ENCODE assay signal across 8 cellular contexts in the genomic region with DNA sequence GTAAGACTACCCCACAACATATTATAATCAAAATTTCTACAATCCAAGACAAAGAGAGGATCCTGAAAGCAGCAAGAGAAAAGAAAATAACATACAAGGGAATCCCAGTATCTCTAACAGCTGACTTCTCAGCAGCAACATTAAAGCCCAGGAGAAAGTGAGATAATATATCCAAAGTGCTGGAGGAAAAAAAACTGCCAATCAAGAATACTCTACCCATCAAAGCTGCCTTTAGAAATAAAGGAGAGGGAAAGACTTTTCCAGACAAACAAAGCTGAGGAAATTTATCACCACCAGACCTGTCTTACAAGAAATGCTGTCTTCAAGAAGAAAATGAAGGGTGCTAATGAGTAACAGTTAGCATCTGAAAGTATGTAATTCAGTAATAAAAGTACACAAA.
"Had no signal": no experiment of that assay in that cellular context is flagged by ENCODE, and none has a peak within 500 bp of the region (broad histone marks: within the 10 kb centered on the region; RNA-seq: fewer than 3 reads in every experiment).

No MANE protein-coding gene starts in this region.

- H3K9me3 ChIP-seq: HAP-1 had no signal

- H3K4me3 ChIP-seq: GM23248, GM23338, HAP-1 had no signal

- DNase-seq: GM23248, GOT3, H7, H9, HCEC 1CT, HFFc6 had no signal

- H3K9ac ChIP-seq: GM23248 had no signal

- H3K4me2 ChIP-seq: GM23338 had no signal

- H3K36me3 ChIP-seq: HAP-1 had no signal

- H2AFZ ChIP-seq: GM23248, GM23338 had no signal

- H3K27ac ChIP-seq: GM23248 had no signal
